In genomic region chr16:894136-894535, GRCh38 we compare ENCODE assay signal across 29 cellular contexts.
"Had no signal": no experiment of that assay in that cellular context is flagged by ENCODE, and none has a peak within 500 bp of the region (broad histone marks: within the 10 kb centered on the region; RNA-seq: fewer than 3 reads in every experiment).

No MANE protein-coding gene starts in this region.

- H3K27me3 Mint-ChIP-seq: activated CD4-positive, alpha-beta T cell treated with anti-CD3 and anti-CD28 coated beads for 36 hours; activated CD8-positive, alpha-beta memory T cell treated with anti-CD3 and anti-CD28 coated beads, Interleukin-2, amount 10 ng/mL, durations not matched to agents 7 days and 5 days; effector memory CD8-positive, alpha-beta T cell had no signal

- H3K27me3 ChIP-seq: adrenal gland, body of pancreas, heart left ventricle, neutrophil, sigmoid colon, testis, transverse colon, uterus had no signal

- ATAC-seq: activated CD4-positive, alpha-beta T cell treated with anti-CD3 and anti-CD28 coated beads for 36 hours; activated CD8-positive, alpha-beta memory T cell treated with anti-CD3 and anti-CD28 coated beads, Interleukin-2, amount 10 ng/mL, durations not matched to agents 7 days and 5 days; activated T-cell treated with anti-CD3 and anti-CD28 coated beads, Interleukin-2, amount 50 U/mL, for 72 hours; body of pancreas; effector memory CD8-positive, alpha-beta T cell; heart left ventricle; left lobe of liver; natural killer cell; stimulated activated effector memory CD8-positive, alpha-beta T cell treated with anti-CD3 and anti-CD28 coated beads, Interleukin-12 subunit alpha, Interleukin-12 subunit beta, amount 100 ng/mL, for 72 hours had no signal

- H3K9me3 ChIP-seq: adrenal gland, body of pancreas, heart left ventricle, lower lobe of right lung, neutrophil, sigmoid colon, testis, transverse colon, uterus had no signal

- H3K36me3 ChIP-seq: adrenal gland, transverse colon, uterus had no signal

- H3K4me3 ChIP-seq: adrenal gland, body of pancreas, heart left ventricle, lower lobe of right lung, sigmoid colon, testis, transverse colon, uterus had no signal

- H3K27ac Mint-ChIP-seq: activated CD4-positive, alpha-beta T cell treated with anti-CD3 and anti-CD28 coated beads for 36 hours; activated CD8-positive, alpha-beta memory T cell treated with anti-CD3 and anti-CD28 coated beads, Interleukin-2, amount 10 ng/mL, durations not matched to agents 7 days and 5 days; activated CD8-positive, alpha-beta T cell treated with anti-CD3 and anti-CD28 coated beads, Interleukin-2, amount 10 ng/mL, durations not matched to agents 7 days and 5 days; activated naive CD4-positive, alpha-beta T cell treated with anti-CD3 and anti-CD28 coated beads, Interleukin-2, amount 50 U/mL, for 72 hours; activated T-cell treated with anti-CD3 and anti-CD28 coated beads, Interleukin-2, amount 50 U/mL, for 72 hours; effector memory CD8-positive, alpha-beta T cell; natural killer cell; stimulated activated effector memory CD8-positive, alpha-beta T cell treated with anti-CD3 and anti-CD28 coated beads, Interleukin-12 subunit alpha, Interleukin-12 subunit beta, amount 100 ng/mL, for 72 hours; T-helper 2 cell treated with Interferon-gamma antibody and Interleukin-4, amounts not matched to agents 5 μg/mL and 100 μg/mL, for 36 hours had no signal

- DNase-seq: activated CD4-positive, CD25-positive, alpha-beta regulatory T cell; activated CD8-positive, alpha-beta memory T cell treated with anti-CD3 and anti-CD28 coated beads, Interleukin-2, amount 10 ng/mL, durations not matched to agents 7 days and 5 days; activated CD8-positive, alpha-beta T cell treated with anti-CD3 and anti-CD28 coated beads, Interleukin-2, amount 10 ng/mL, durations not matched to agents 7 days and 5 days; activated naive CD4-positive, alpha-beta T cell; activated T-cell treated with anti-CD3 and anti-CD28 coated beads for 4 hours; activated T-cell treated with anti-CD3 and anti-CD28 coated beads, Interleukin-2, amount 50 U/mL, for 72 hours; aorta; cortex of kidney; effector memory CD8-positive, alpha-beta T cell; foreskin fibroblast; lower lobe of right lung; mesenchymal stem cell; natural killer cell; sigmoid colon; small intestine; stimulated activated CD4-positive, alpha-beta T cell treated with anti-CD3 and anti-CD28 coated beads, Interleukin-4, amount 100 ng/mL, for 24 hours; T-helper 1 cell; testis; transverse colon had no signal

- H3K4me1 ChIP-seq: adrenal gland, lower lobe of right lung, sigmoid colon, transverse colon, uterus had no signal

- H3K4me3 Mint-ChIP-seq: activated CD4-positive, alpha-beta T cell treated with anti-CD3 and anti-CD28 coated beads for 36 hours; activated CD8-positive, alpha-beta memory T cell treated with anti-CD3 and anti-CD28 coated beads, Interleukin-2, amount 10 ng/mL, durations not matched to agents 7 days and 5 days; activated CD8-positive, alpha-beta T cell treated with anti-CD3 and anti-CD28 coated beads, Interleukin-2, amount 10 ng/mL, durations not matched to agents 7 days and 5 days; activated T-cell treated with anti-CD3 and anti-CD28 coated beads, Interleukin-2, amount 50 U/mL, for 72 hours; effector memory CD8-positive, alpha-beta T cell; natural killer cell; stimulated activated effector memory CD8-positive, alpha-beta T cell treated with anti-CD3 and anti-CD28 coated beads, Interleukin-12 subunit alpha, Interleukin-12 subunit beta, amount 100 ng/mL, for 72 hours; T-helper 2 cell treated with Interferon-gamma antibody and Interleukin-4, amounts not matched to agents 5 μg/mL and 100 μg/mL, for 36 hours had no signal

- H3K9me3 Mint-ChIP-seq: activated naive CD4-positive, alpha-beta T cell treated with anti-CD3 and anti-CD28 coated beads, Interleukin-2, amount 50 U/mL, for 72 hours; activated T-cell treated with anti-CD3 and anti-CD28 coated beads, Interleukin-2, amount 50 U/mL, for 72 hours; effector memory CD8-positive, alpha-beta T cell; natural killer cell; stimulated activated effector memory CD8-positive, alpha-beta T cell treated with anti-CD3 and anti-CD28 coated beads, Interleukin-12 subunit alpha, Interleukin-12 subunit beta, amount 100 ng/mL, for 72 hours; T-helper 2 cell treated with Interferon-gamma antibody and Interleukin-4, amounts not matched to agents 5 μg/mL and 100 μg/mL, for 36 hours had no signal

- H3K27ac ChIP-seq: adrenal gland, body of pancreas, heart left ventricle, lower lobe of right lung, neutrophil, sigmoid colon, testis, transverse colon, uterus had no signal

- H3K36me3 Mint-ChIP-seq: activated CD8-positive, alpha-beta memory T cell treated with anti-CD3 and anti-CD28 coated beads, Interleukin-2, amount 10 ng/mL, durations not matched to agents 7 days and 5 days; activated naive CD4-positive, alpha-beta T cell treated with anti-CD3 and anti-CD28 coated beads, Interleukin-2, amount 50 U/mL, for 72 hours; natural killer cell had no signal

- H3K4me1 Mint-ChIP-seq: activated CD4-positive, alpha-beta T cell treated with anti-CD3 and anti-CD28 coated beads for 36 hours; activated CD8-positive, alpha-beta memory T cell treated with anti-CD3 and anti-CD28 coated beads, Interleukin-2, amount 10 ng/mL, durations not matched to agents 7 days and 5 days; natural killer cell; stimulated activated effector memory CD8-positive, alpha-beta T cell treated with anti-CD3 and anti-CD28 coated beads, Interleukin-12 subunit alpha, Interleukin-12 subunit beta, amount 100 ng/mL, for 72 hours had no signal
